8 cellular contexts compared by ENCODE assay signal in the genomic region with DNA sequence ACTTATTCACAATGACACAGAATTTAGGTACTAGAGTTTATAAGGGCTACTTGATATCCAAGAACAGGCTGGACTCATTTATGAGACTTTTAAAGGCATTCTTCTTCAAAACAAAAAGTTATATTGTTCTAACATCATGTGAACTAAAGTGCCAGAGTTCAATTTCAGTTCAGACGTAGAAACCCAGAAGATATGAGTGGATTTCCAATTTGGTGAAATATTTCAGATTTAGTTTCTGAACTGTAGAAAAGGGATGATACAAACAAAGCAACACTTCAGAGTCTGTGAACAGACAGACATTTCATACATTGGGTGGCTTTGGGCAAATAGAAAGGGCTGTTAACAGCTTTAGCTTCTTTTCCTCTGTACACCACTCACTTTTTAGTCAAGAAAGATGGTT.
"Had no signal": no experiment of that assay in that cellular context is flagged by ENCODE, and none has a peak within 500 bp of the region (broad histone marks: within the 10 kb centered on the region; RNA-seq: fewer than 3 reads in every experiment).

No MANE protein-coding gene starts in this region.

- H3K36me3 ChIP-seq: HAP-1 had no signal

- ATAC-seq: HepG2 had no signal

- H3K4me3 ChIP-seq: GM23248, HAP-1 had no signal

- H3K27ac ChIP-seq: GM23248, HL-60, KMS-11 had no signal

- H3K4me2 ChIP-seq: KMS-11 had no signal

- H2AFZ ChIP-seq: GM23248 had no signal

- H3K9ac ChIP-seq: GM23248, KMS-11 had no signal

- H3K9me3 ChIP-seq: HAP-1 had no signal

- H3K4me1 ChIP-seq: HAP-1 had no signal

- DNase-seq: GM23248, GOT3, H7, KBM-7 had no signal
